ENCODE assay signal across 8 cellular contexts in the genomic region with DNA sequence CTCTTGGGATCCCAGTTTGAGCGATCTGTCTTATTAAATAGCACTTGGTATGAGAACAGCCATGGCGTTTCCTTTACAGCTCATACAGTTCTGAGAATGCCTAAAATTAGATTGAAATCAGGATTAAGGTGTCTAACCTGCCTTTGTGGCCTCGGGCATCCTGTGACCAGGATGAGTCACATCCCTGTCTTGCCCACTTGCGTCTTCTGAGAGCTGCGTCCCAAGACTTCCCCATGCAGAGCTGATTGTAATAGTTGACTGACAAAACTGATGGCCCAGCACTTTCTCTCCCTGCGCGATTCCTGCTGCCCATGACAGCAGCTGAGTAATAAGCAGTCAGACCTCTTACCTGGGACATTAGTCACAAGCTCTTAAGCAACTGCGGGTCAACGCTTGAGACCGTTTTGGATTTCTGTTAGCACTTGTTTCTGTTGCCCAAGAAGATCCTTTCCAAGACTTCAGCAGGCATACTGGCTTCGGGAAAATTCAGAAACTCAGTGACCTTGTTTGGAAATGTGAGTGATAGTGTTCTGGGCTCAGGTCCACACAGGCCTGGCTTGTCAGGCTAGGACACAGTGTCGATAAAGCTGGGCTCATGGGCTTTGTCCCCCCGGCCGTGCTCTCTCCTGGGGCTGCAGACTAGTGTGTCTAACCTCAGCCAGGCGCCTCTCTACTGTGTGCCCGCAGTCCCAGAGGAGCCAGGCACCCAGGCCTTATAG.
DNase-seq lines count a peak whose midpoint lies in the region; ATAC-seq and TF ChIP-seq lines count a peak whose summit lies in the region.

No MANE protein-coding gene starts in this region.

- no peaks in the 10 kb centered on the region for H3K36me3 Mint-ChIP-seq in activated B cell treated with CpG ODN at 0.5 μM for 24 hours (ENCODE audit: low read depth)
- peaks cover 43% of the 10 kb centered on the region for H3K36me3 Mint-ChIP-seq in natural killer cell treated with Interleukin-12 subunit alpha and Interleukin-12 subunit beta and Interleukin-15 and Interleukin-18, amount 100 ng/mL, for 72 hours

- peak overlapping the region; percentile 53 for H3K27ac ChIP-seq in colonic mucosa

- peaks cover 5% of the 10 kb centered on the region for H3K4me1 Mint-ChIP-seq in activated B cell treated with CpG ODN at 0.5 μM for 24 hours
- H3K4me1 Mint-ChIP-seq in natural killer cell treated with Interleukin-12 subunit alpha and Interleukin-12 subunit beta and Interleukin-15 and Interleukin-18, amount 100 ng/mL, for 72 hours (ENCODE audit: low read depth in 2 of 2), result peaks cover 77 to 88% of the 10 kb centered on the region in 2 donors

- no peak overlapping the region for H3K27ac Mint-ChIP-seq in activated B cell treated with CpG ODN at 0.5 μM for 24 hours
- H3K27ac Mint-ChIP-seq in natural killer cell treated with Interleukin-12 subunit alpha and Interleukin-12 subunit beta and Interleukin-15 and Interleukin-18, amount 100 ng/mL, for 72 hours, result peak overlapping the region; percentile 100

- peak; percentile 82 for ATAC-seq in HG03342 (IDR thresholded peaks at IDR 0.05; ENCODE audit: unreplicated experiment)
- peak; percentile 69 for ATAC-seq in activated B cell treated with CpG ODN at 0.5 μM for 24 hours (ENCODE audit: low read depth)
- peak; percentile 82 to 83 for ATAC-seq in natural killer cell treated with Interleukin-12 subunit alpha and Interleukin-12 subunit beta and Interleukin-15 and Interleukin-18, amount 100 ng/mL, for 72 hours

- H3K4me1 ChIP-seq in colonic mucosa, result peaks cover 33% of the 10 kb centered on the region

- no peaks in the 10 kb centered on the region for H3K9me3 ChIP-seq in colonic mucosa

- CTCF ChIA-PET in activated B cell treated with CpG ODN at 0.5 μM for 24 hours (lab: Charles Lee), result interaction anchor here (1.0 kb wide), 1 partner anchor 312 kb away, joined by 3 read pairs; no protein-coding TSS in a partner anchor

- H3K4me3 ChIP-seq in colonic mucosa, result no peak overlapping the region

- no peaks in the 10 kb centered on the region for H3K9me3 Mint-ChIP-seq in activated B cell treated with CpG ODN at 0.5 μM for 24 hours
- H3K9me3 Mint-ChIP-seq in natural killer cell treated with Interleukin-12 subunit alpha and Interleukin-12 subunit beta and Interleukin-15 and Interleukin-18, amount 100 ng/mL, for 72 hours, result peaks cover 11% of the 10 kb centered on the region

- peak; percentile 75 for DNase-seq in activated naive CD4-positive, alpha-beta T cell treated with Interleukin-2 at 50 U/mL for 16 hours
- no peak for DNase-seq in activated naive CD4-positive, alpha-beta T cell (lab: John Stamatoyannopoulos, UW)
- DNase-seq in activated B cell treated with CpG ODN at 0.5 μM for 24 hours (no peak), colonic mucosa (peak; percentile 49), ureter (ENCODE audit: low spot score) (peak; percentile 83), NCI-H1436 treated with DMSO at 0.1 percent for 48 hours (lab: John Stamatoyannopoulos, UW) (no peak)
- peak; percentile 90 for DNase-seq in natural killer cell treated with Interleukin-12 subunit alpha and Interleukin-12 subunit beta and Interleukin-15 and Interleukin-18, amount 100 ng/mL, for 72 hours (ENCODE audit: low spot score)

- H3K4me3 Mint-ChIP-seq in activated B cell treated with CpG ODN at 0.5 μM for 24 hours, result no peak overlapping the region
- peak overlapping the region; percentile 85 for H3K4me3 Mint-ChIP-seq in natural killer cell treated with Interleukin-12 subunit alpha and Interleukin-12 subunit beta and Interleukin-15 and Interleukin-18, amount 100 ng/mL, for 72 hours

- H3K36me3 ChIP-seq in colonic mucosa, result no peaks in the 10 kb centered on the region

- H3K27me3 Mint-ChIP-seq in activated B cell treated with CpG ODN at 0.5 μM for 24 hours, result no peaks in the 10 kb centered on the region
- no peaks in the 10 kb centered on the region for H3K27me3 Mint-ChIP-seq in natural killer cell treated with Interleukin-12 subunit alpha and Interleukin-12 subunit beta and Interleukin-15 and Interleukin-18, amount 100 ng/mL, for 72 hours

- no peak overlapping the region for H3K9ac ChIP-seq in colonic mucosa (ENCODE audit: low read depth in 2 of 2, low read length in 2 of 2)

- H3K27me3 ChIP-seq in colonic mucosa, result no peaks in the 10 kb centered on the region

- intact Hi-C loops in activated B cell treated with CpG ODN at 0.5 μM for 24 hours (cut with micrococcal nuclease), result loop anchor here (1.0 to 2.0 kb wide), 2 partner anchors 15 to 27 kb away; no protein-coding TSS in a partner anchor
- intact Hi-C loops in colonic mucosa (cut with DNase I), result no loop called here

- POLR2A ChIA-PET in activated B cell treated with CpG ODN at 0.5 μM for 24 hours (lab: Charles Lee), result interaction anchor here (1.0 to 1.3 kb wide), 5 partner anchors 20 to 186 kb away, joined by 3 to 5 read pairs (median 3); no protein-coding TSS in a partner anchor

- no peak for TF ChIP-seq CTCF in activated B cell treated with CpG ODN at 0.5 μM for 24 hours (IDR thresholded peaks at IDR 0.05)
- TF ChIP-seq CTCF in colonic mucosa (IDR thresholded peaks at IDR 0.05), result no peak

Comparison
In these comparisons a context has a peak if more than half of its experiments do, and no peak if none do; other contexts are left out.
1. DNase-seq: peak in activated naive CD4-positive, alpha-beta T cell treated with Interleukin-2 at 50 U/mL for 16 hours (single experiment), colonic mucosa (single experiment), natural killer cell treated with Interleukin-12 subunit alpha and Interleukin-12 subunit beta and Interleukin-15 and Interleukin-18, amount 100 ng/mL, for 72 hours (single experiment) and ureter (single experiment); none in activated naive CD4-positive, alpha-beta T cell (0 of 4), activated B cell treated with CpG ODN at 0.5 μM for 24 hours (single experiment) and NCI-H1436 treated with DMSO at 0.1 percent for 48 hours (single experiment).
2. Peak in every context shown above with its lines, with median percentiles within 50 percentile points of each other: ATAC-seq.